9 cellular contexts compared by ENCODE assay signal in genomic region chr11:6635082-6635932, GRCh38. TPM values are rescaled to one million over a fixed set of nuclear protein-coding genes. Genes with fewer than 3 reads are reported as not detected.
DNase-seq lines count a peak whose midpoint lies in the region; ATAC-seq and TF ChIP-seq lines count a peak whose summit lies in the region.
"Had no signal": no experiment of that assay in that cellular context is flagged by ENCODE, and none has a peak within 500 bp of the region (broad histone marks: within the 10 kb centered on the region; RNA-seq: fewer than 3 reads in every experiment).

No MANE protein-coding gene starts in this region.

- H3K27ac ChIP-seq in lung (ENCODE audit: low read depth in 1 of 2, low read length in 1 of 2) (peak overlapping the region; percentile 35 to 76), upper lobe of left lung (peak overlapping the region; percentile 43 to 75 (median 71))
- H3K27ac ChIP-seq: epithelial cell of prostate had no signal

- ATAC-seq in lung (ENCODE audit: insufficient read depth, low FRiP score), result no peak
- peak in 1 of 2 donors; percentile 62 for ATAC-seq in upper lobe of left lung (ENCODE audit: low FRiP score in 2 of 2)

- H3K4me1 ChIP-seq in lung (ENCODE audit: control insufficient read depth in 2 of 2, insufficient read depth in 2 of 2, low read length in 2 of 2) (peaks cover 7 to 17% of the 10 kb centered on the region in 2 donors), upper lobe of left lung (peaks cover 33 to 51% (median 44%) of the 10 kb centered on the region in 4 donors)

- H3K4me3 ChIP-seq in lung (no peak overlapping the region), upper lobe of left lung (no peak overlapping the region)

- peak; percentile 22 for DNase-seq in activated CD4-positive, CD25-positive, alpha-beta regulatory T cell treated with anti-CD3 and anti-CD28 coated beads, Interleukin-2, amount 50 U/mL, for 72 hours
- no peak for DNase-seq in activated CD4-positive, CD25-positive, alpha-beta regulatory T cell (lab: John Stamatoyannopoulos, UW)
- DNase-seq in dermis blood vessel endothelial cell, result peak; percentile 96
- peak; percentile 44 for DNase-seq in lung (ENCODE audit: low spot score)
- no peak for DNase-seq in upper lobe of left lung
- no peak for DNase-seq in NCI-H1048 (lab: John Stamatoyannopoulos, UW)
- no peak for DNase-seq in NCI-H2227 treated with DMSO at 0.1 percent for 48 hours (lab: John Stamatoyannopoulos, UW)
- no peak for DNase-seq in SK-N-DZ (ENCODE audit: low spot score)

- peaks cover 0 to 2% of the 10 kb centered on the region in 2 donors for H3K9me3 ChIP-seq in lung (ENCODE audit: control insufficient read depth in 2 of 2, insufficient read depth in 1 of 2, low read length in 1 of 2)
- H3K9me3 ChIP-seq in upper lobe of left lung, result no peaks in the 10 kb centered on the region

- peak in 3 of 4 donors; percentile 70 to 86 (median 83) for TF ChIP-seq EP300 in upper lobe of left lung (IDR thresholded peaks at IDR 0.05)

- TF ChIP-seq CTCF in lung (IDR thresholded peaks at IDR 0.05; ENCODE audit: control extremely low read depth, extremely low read depth) (no peak), upper lobe of left lung (IDR thresholded peaks at IDR 0.05) (no peak)

- H3K27me3 ChIP-seq in lung (ENCODE audit: control insufficient read depth, insufficient read depth) (no peaks in the 10 kb centered on the region), upper lobe of left lung (no peaks in the 10 kb centered on the region)

- no peak for TF ChIP-seq POLR2A in upper lobe of left lung (IDR thresholded peaks at IDR 0.05)

- WGBS in lung, 2 donors, result 21 to 37% methylated on average over 10 of the region's 10 CpGs
- 45 to 50% methylated on average over 6 to 10 of the region's 10 CpGs for WGBS in upper lobe of left lung, 2 donors

- H3K36me3 ChIP-seq in lung (ENCODE audit: control insufficient read depth in 2 of 2, insufficient read depth in 2 of 2, low read length in 2 of 2), result peaks cover 0 to 5% of the 10 kb centered on the region in 2 donors
- H3K36me3 ChIP-seq in upper lobe of left lung, result peaks cover 0 to 40% (median 11%) of the 10 kb centered on the region in 4 donors

RNA-seq across cellular contexts. Expression of gene TPP1, which starts 16.1 kb away (rescaled TPM):
- total RNA-seq in dermis blood vessel endothelial cell, result 137 and 197 TPM in 2 replicates
- 100 to 1,000 TPM; 124 to 150 TPM for total RNA-seq in lung
- polyA plus RNA-seq in lung, result 100 to 1,000 TPM in 1 of 2 donors, 10 to 100 TPM in 1; 57.6 to 169 TPM
- 100 to 1,000 TPM in 4 of 6 donors, 10 to 100 TPM in 2; 71.6 to 240 (median 145) TPM for total RNA-seq in upper lobe of left lung
- polyA plus RNA-seq in SK-N-DZ (2014; cell fraction: cytosol; rRNA removed), result 4.1 and 6.9 TPM in 2 replicates
- polyA plus RNA-seq in SK-N-DZ (2014; cell fraction: nucleus; rRNA removed), result 12.2 and 46.8 TPM in 2 replicates

RNA-seq across cellular contexts. Expression of gene DCHS1, which starts 20.3 kb away (rescaled TPM):
- 61.8 and 81.7 TPM in 2 replicates for total RNA-seq in dermis blood vessel endothelial cell
- 10 to 100 TPM; 14.9 to 39.9 TPM for total RNA-seq in lung
- 1 to 10 TPM; 6.0 to 8.2 TPM for polyA plus RNA-seq in lung
- 10 to 100 TPM in 4 of 6 donors, 1 to 10 TPM in 2; 9.2 to 32.2 (median 12.8) TPM for total RNA-seq in upper lobe of left lung
- 21.9 and 25.9 TPM in 2 replicates for polyA plus RNA-seq in SK-N-DZ (2014; cell fraction: cytosol; rRNA removed)
- polyA plus RNA-seq in SK-N-DZ (2014; cell fraction: nucleus; rRNA removed), result 31.8 and 52.5 TPM in 2 replicates

RNA-seq across cellular contexts. Expression of gene TAF10, which starts 23.3 kb away (rescaled TPM):
- 27.5 and 34.2 TPM in 2 replicates for total RNA-seq in dermis blood vessel endothelial cell
- 100 to 1,000 TPM in 1 of 2 donors, 10 to 100 TPM in 1; 23.9 to 149 TPM for total RNA-seq in lung
- polyA plus RNA-seq in lung, result 100 to 1,000 TPM; 108 to 126 TPM
- 100 to 1,000 TPM in 3 of 6 donors, 10 to 100 TPM in 3; 60.8 to 153 (median 96.5) TPM for total RNA-seq in upper lobe of left lung
- polyA plus RNA-seq in SK-N-DZ (2014; cell fraction: cytosol; rRNA removed), result 27.3 and 34.8 TPM in 2 replicates
- polyA plus RNA-seq in SK-N-DZ (2014; cell fraction: nucleus; rRNA removed), result 64.6 and 76.8 TPM in 2 replicates

RNA-seq across cellular contexts. Expression of gene ILK, which starts 31.7 kb away (rescaled TPM):
- total RNA-seq in dermis blood vessel endothelial cell (163 and 202 TPM in 2 replicates), lung (100 to 1,000 TPM; 134 to 147 TPM), upper lobe of left lung (100 to 1,000 TPM; 130 to 191 (median 146) TPM)
- polyA plus RNA-seq in lung, result 100 to 1,000 TPM in 1 of 2 donors, 10 to 100 TPM in 1; 91.1 to 138 TPM
- polyA plus RNA-seq in SK-N-DZ (2014; cell fraction: cytosol; rRNA removed), result 79.8 and 90.3 TPM in 2 replicates
- 74.2 and 89.2 TPM in 2 replicates for polyA plus RNA-seq in SK-N-DZ (2014; cell fraction: nucleus; rRNA removed)

RNA-seq across cellular contexts. Expression of gene RRP8, which starts 31.9 kb away (rescaled TPM):
- 15.1 and 16.0 TPM in 2 replicates for total RNA-seq in dermis blood vessel endothelial cell
- 10 to 100 TPM; 15.0 to 19.1 TPM for total RNA-seq in lung
- 10 to 100 TPM; 16.2 to 17.4 TPM for polyA plus RNA-seq in lung
- total RNA-seq in upper lobe of left lung, result 10 to 100 TPM; 13.4 to 25.2 (median 22.1) TPM
- 17.5 and 20.0 TPM in 2 replicates for polyA plus RNA-seq in SK-N-DZ (2014; cell fraction: cytosol; rRNA removed)
- 34.5 and 36.0 TPM in 2 replicates for polyA plus RNA-seq in SK-N-DZ (2014; cell fraction: nucleus; rRNA removed)

Comparison
In these comparisons a context has a peak if more than half of its experiments do, and no peak if none do; other contexts are left out.
1. DNase-seq: peak in activated CD4-positive, CD25-positive, alpha-beta regulatory T cell treated with anti-CD3 and anti-CD28 coated beads, Interleukin-2, amount 50 U/mL, for 72 hours (single experiment), dermis blood vessel endothelial cell (single experiment) and lung (single experiment); none in activated CD4-positive, CD25-positive, alpha-beta regulatory T cell (0 of 4), upper lobe of left lung (0 of 2), NCI-H1048 (single experiment), NCI-H2227 treated with DMSO at 0.1 percent for 48 hours (single experiment) and SK-N-DZ (single experiment).